Comparison of ENCODE assay signal across 8 cellular contexts in genomic region chr2:200023570-200023969, GRCh38.
"Had no signal": no experiment of that assay in that cellular context is flagged by ENCODE, and none has a peak within 500 bp of the region (broad histone marks: within the 10 kb centered on the region; RNA-seq: fewer than 3 reads in every experiment).

No MANE protein-coding gene starts in this region.

- H3K4me1 ChIP-seq: HAP-1 had no signal

- ATAC-seq: HCT116 had no signal

- H3K36me3 ChIP-seq: HAP-1 had no signal

- H3K9me3 Mint-ChIP-seq: HFFc6 had no signal

- H3K27ac Mint-ChIP-seq: HFFc6 had no signal

- H2AFZ ChIP-seq: GM23248 had no signal

- H3K9ac ChIP-seq: GM23248 had no signal

- H3K4me3 ChIP-seq: GM23248, HAP-1 had no signal

- H3K9me3 ChIP-seq: HAP-1 had no signal

- H3K4me3 Mint-ChIP-seq: HFFc6 had no signal

- DNase-seq: GM23248, GOT3, H7, HFFc6, IMR-90 had no signal

- H3K27ac ChIP-seq: GM23248, HL-60 had no signal
